ENCODE assay signal across 8 cellular contexts in genomic region chr17:17151962-17152361, GRCh38. TPM values are rescaled to one million over a fixed set of nuclear protein-coding genes. Genes with fewer than 3 reads are reported as not detected.
DNase-seq lines count a peak whose midpoint lies in the region; ATAC-seq and TF ChIP-seq lines count a peak whose summit lies in the region.

No MANE protein-coding gene starts in this region.

- H3K4me3 Mint-ChIP-seq in CD4-positive, alpha-beta memory T cell: peak overlapping the region in 3 of 8 donors; percentile 6 to 80 (median 69)
- H3K4me3 Mint-ChIP-seq in type B pancreatic cell: no peak overlapping the region

- POLR2A ChIA-PET in CD4-positive, alpha-beta memory T cell (lab: Charles Lee; ENCODE audit: partially characterized antibody): interaction anchor here (1.0 to 1.5 kb wide), 4 partner anchors 23 to 110 kb away, joined by 3 to 4 read pairs (median 3); no protein-coding TSS in a partner anchor

- H3K27ac Mint-ChIP-seq in CD4-positive, alpha-beta memory T cell: peak overlapping the region in 6 of 7 donors; percentile 59 to 94 (median 86)
- H3K27ac Mint-ChIP-seq in type B pancreatic cell: peak overlapping the region; percentile 61

- no peak overlapping the region for H3K4me3 ChIP-seq in CD4-positive, alpha-beta memory T cell (ENCODE audit: low read length in 2 of 2)
- H3K4me3 ChIP-seq in Peyer's patch: no peak overlapping the region

- peaks cover 58% of the 10 kb centered on the region for H3K36me3 ChIP-seq in CD4-positive, alpha-beta memory T cell (ENCODE audit: insufficient read depth, low read length)
- peaks cover 0 to 87% (median 0%) of the 10 kb centered on the region in 3 donors for H3K36me3 ChIP-seq in Peyer's patch

- no peaks in the 10 kb centered on the region for H3K9me3 Mint-ChIP-seq in CD4-positive, alpha-beta memory T cell
- no peaks in the 10 kb centered on the region for H3K9me3 Mint-ChIP-seq in type B pancreatic cell

- CTCF ChIA-PET in CD4-positive, alpha-beta memory T cell (lab: Charles Lee; ENCODE audit: partially characterized antibody): interaction anchor here (1.8 kb wide), 1 partner anchor 118 kb away, joined by 5 read pairs; no protein-coding TSS in a partner anchor

- H3K9me3 ChIP-seq in CD4-positive, alpha-beta memory T cell (ENCODE audit: control insufficient read depth in 1 of 2, low read length in 2 of 2): no peaks in the 10 kb centered on the region
- H3K9me3 ChIP-seq in Peyer's patch: no peaks in the 10 kb centered on the region

- H3K4me1 ChIP-seq in CD4-positive, alpha-beta memory T cell (ENCODE audit: insufficient read depth, low read length): peaks cover 53% of the 10 kb centered on the region
- no peaks in the 10 kb centered on the region for H3K4me1 ChIP-seq in Peyer's patch

- H3K27me3 ChIP-seq in CD4-positive, alpha-beta memory T cell (ENCODE audit: insufficient read depth, low read length): no peaks in the 10 kb centered on the region
- H3K27me3 ChIP-seq in Peyer's patch: no peaks in the 10 kb centered on the region

- no peak for TF ChIP-seq POLR2A in Peyer's patch (IDR thresholded peaks at IDR 0.05)

- peaks cover 34 to 62% (median 44%) of the 10 kb centered on the region in 4 donors for H3K4me1 Mint-ChIP-seq in CD4-positive, alpha-beta memory T cell
- H3K4me1 Mint-ChIP-seq in type B pancreatic cell (ENCODE audit: unreplicated experiment): no peaks in the 10 kb centered on the region

- DNase-seq in CD4-positive, alpha-beta memory T cell: peak in 1 of 5 donors; percentile 48
- DNase-seq in Peyer's patch (peak in 2 of 3 donors; percentile 39 to 60), dedifferentiated amniotic fluid mesenchymal stem cell (ENCODE audit: extremely low spot score) (peak; percentile 90), mesenteric fat pad (ENCODE audit: low spot score) (peak; percentile 93), type B pancreatic cell (ENCODE audit: extremely low spot score, unreplicated experiment) (no peak), NCI-H1930 (lab: John Stamatoyannopoulos, UW) (no peak), islet precursor cell (no peak)

- intact Hi-C loops in CD4-positive, alpha-beta memory T cell (cut with micrococcal nuclease): no loop called here

- H3K36me3 Mint-ChIP-seq in CD4-positive, alpha-beta memory T cell: peaks cover 38 to 74% of the 10 kb centered on the region in 2 donors
- peaks cover 21% of the 10 kb centered on the region for H3K36me3 Mint-ChIP-seq in type B pancreatic cell

- no peak overlapping the region for H3K27ac ChIP-seq in CD4-positive, alpha-beta memory T cell (ENCODE audit: low read depth, low read length)
- H3K27ac ChIP-seq in Peyer's patch: no peak overlapping the region

- TF ChIP-seq CTCF in Peyer's patch (IDR thresholded peaks at IDR 0.05) (no peak), type B pancreatic cell (conservative IDR thresholded peaks at IDR 0.05) (no peak)

- no peak for ATAC-seq in HG02759 (IDR thresholded peaks at IDR 0.05; ENCODE audit: unreplicated experiment)

- no peaks in the 10 kb centered on the region for H3K27me3 Mint-ChIP-seq in CD4-positive, alpha-beta memory T cell
- H3K27me3 Mint-ChIP-seq in type B pancreatic cell: no peaks in the 10 kb centered on the region

RNA-seq across cellular contexts. Expression of gene PLD6, which starts 54.2 kb away (rescaled TPM):
- 10 to 100 TPM; 12.8 to 13.9 TPM for total RNA-seq in CD4-positive, alpha-beta memory T cell
- polyA plus RNA-seq in CD4-positive, alpha-beta memory T cell: 10 to 100 TPM; 18.4 to 26.6 TPM
- 1 to 10 TPM in 2 of 4 donors, not detected in 2; 1.6 to 3.5 TPM for total RNA-seq in Peyer's patch
- total RNA-seq in mesenteric fat pad: 12.4 TPM
- total RNA-seq in type B pancreatic cell (ENCODE audit: low replicate concordance): 0.43 and 1.5 TPM in 2 replicates

Comparison
In these comparisons a context has a peak if more than half of its experiments do, and no peak if none do; other contexts are left out.
1. DNase-seq: peak in Peyer's patch (2 of 3), dedifferentiated amniotic fluid mesenchymal stem cell (single experiment) and mesenteric fat pad (single experiment); none in type B pancreatic cell (single experiment), NCI-H1930 (0 of 2) and islet precursor cell (single experiment).